Comparison of ENCODE assay signal across 23 cellular contexts in genomic region chr10:93710333-93710909, GRCh38. TPM values are rescaled to one million over a fixed set of nuclear protein-coding genes. Genes with fewer than 3 reads are reported as not detected.
"Had no signal": no experiment of that assay in that cellular context is flagged by ENCODE, and none has a peak within 500 bp of the region (broad histone marks: within the 10 kb centered on the region; RNA-seq: fewer than 3 reads in every experiment).

No MANE protein-coding gene starts in this region.

- H3K9me3 Mint-ChIP-seq: activated naive CD4-positive, alpha-beta T cell treated with anti-CD3 and anti-CD28 coated beads for 36 hours had no signal

- DNase-seq: activated CD4-positive, alpha-beta T cell treated with anti-CD3 and anti-CD28 coated beads, Interleukin-2, amount 50 U/mL, for 4 hours; activated CD8-positive, alpha-beta memory T cell treated with anti-CD3 and anti-CD28 coated beads, Interleukin-2, amount 50 U/mL, for 48 hours; activated naive CD4-positive, alpha-beta T cell treated with anti-CD3 and anti-CD28 coated beads for 36 hours; activated T-cell treated with anti-CD3 and anti-CD28 coated beads, Interleukin-2, amount 50 U/mL, for 48 hours; amygdala; cerebellar nuclear complex; glutamatergic neuron; mesenchymal stem cell; naive B cell; stimulated activated CD4-positive, alpha-beta T cell treated with anti-CD3 and anti-CD28 coated beads, Interleukin-4, amount 100 ng/mL, for 24 hours; stimulated activated naive CD4-positive, alpha-beta T cell treated with Interleukin-2 at 50 U/mL for 16 hours; T-helper 1 cell; upper lobe of left lung; WERI-Rb-1 had no signal

- H3K27me3 ChIP-seq: esophagus muscularis mucosa, hepatocyte, neural progenitor cell, upper lobe of left lung had no signal

- H3K27ac Mint-ChIP-seq: activated naive CD4-positive, alpha-beta T cell treated with anti-CD3 and anti-CD28 coated beads for 36 hours; naive B cell; neural progenitor cell; progenitor cell of endocrine pancreas had no signal

- H3K27ac ChIP-seq: coronary artery, esophagus muscularis mucosa, hepatocyte, neural progenitor cell, thoracic aorta, upper lobe of left lung, WERI-Rb-1 had no signal

- H3K36me3 Mint-ChIP-seq: naive B cell had no signal

- H3K4me1 ChIP-seq: esophagus muscularis mucosa, upper lobe of left lung had no signal

- H3K36me3 ChIP-seq: esophagus muscularis mucosa, neural progenitor cell, thoracic aorta, upper lobe of left lung, WERI-Rb-1 had no signal

- H3K4me1 Mint-ChIP-seq: naive B cell had no signal

- H3K9me3 ChIP-seq: esophagus muscularis mucosa, thoracic aorta, upper lobe of left lung had no signal

- H3K4me3 ChIP-seq: coronary artery, esophagus muscularis mucosa, hepatocyte, neural progenitor cell, thoracic aorta, upper lobe of left lung had no signal

- H3K4me3 Mint-ChIP-seq: activated naive CD4-positive, alpha-beta T cell treated with anti-CD3 and anti-CD28 coated beads for 36 hours; naive B cell; neural progenitor cell had no signal

RNA-seq across cellular contexts. Expression of gene LGI1, which starts 47.3 kb away (rescaled TPM):
- total RNA-seq: activated CD8-positive, alpha-beta memory T cell treated with anti-CD3 and anti-CD28 coated beads for 36 hours; activated naive CD4-positive, alpha-beta T cell treated with anti-CD3 and anti-CD28 coated beads for 36 hours; bronchial epithelial cell; osteoblast; progenitor cell of endocrine pancreas; upper lobe of left lung had no signal
